In the genomic region with DNA sequence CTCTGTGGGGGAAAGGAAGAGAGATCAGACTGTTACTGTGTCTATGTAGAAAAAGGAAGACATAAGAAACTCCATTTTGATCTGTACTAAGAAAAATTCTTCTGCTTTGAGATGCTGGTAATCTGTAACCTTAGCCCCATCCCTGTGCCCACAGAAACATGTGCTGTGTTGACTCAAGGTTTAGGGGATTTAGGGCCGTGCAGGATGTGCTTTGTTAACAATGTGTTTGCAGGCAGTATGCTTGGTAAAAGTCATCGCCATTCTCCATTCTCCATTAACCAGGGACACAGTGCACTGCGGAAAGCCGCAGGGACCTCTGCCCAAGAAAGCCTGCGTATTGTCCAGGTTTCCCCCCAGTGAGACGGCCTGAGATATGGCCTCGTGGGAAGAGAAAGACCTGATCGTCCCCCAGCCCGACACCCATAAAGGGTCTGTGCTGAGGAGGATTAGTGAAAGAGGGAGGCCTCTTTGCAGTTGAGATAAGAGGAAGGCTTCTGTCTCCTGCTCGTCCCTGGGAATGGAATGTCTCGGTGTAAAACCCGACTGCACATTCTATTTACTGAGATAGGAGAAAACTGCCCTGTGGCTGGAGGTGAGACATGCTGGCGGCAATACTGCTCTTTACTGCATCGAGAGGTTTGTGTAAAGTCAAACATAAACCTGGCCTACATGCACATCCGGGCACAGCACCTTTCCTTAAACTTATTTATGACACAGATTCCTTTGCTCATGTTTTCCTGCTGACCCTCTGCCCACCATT, we compare ENCODE assay signal across 6 cellular contexts.
DNase-seq lines count a peak whose midpoint lies in the region; FAIRE-seq and TF ChIP-seq lines count a peak whose summit lies in the region.
"Not testable (repeated sequence)": the region's sequence is repeated elsewhere in the genome, so short reads cannot be mapped to it uniquely, and the experiment has no call there.

No MANE protein-coding gene starts in this region.

- intact Hi-C loops in kidney (cut with DNase I); spleen (cut with DNase I; ENCODE audit: low total_unique reads): not testable (repeated sequence)

- not testable (repeated sequence) for H3K9me3 ChIP-seq in endodermal cell (ENCODE audit: control insufficient read depth, low read length); kidney (ENCODE audit: control insufficient read depth in 1 of 2, low read length in 2 of 2); spleen

- not testable (repeated sequence) for FAIRE-seq in kidney (lab: Jason Lieb, UNC)

- TF ChIP-seq POLR2A in spleen (IDR thresholded peaks at IDR 0.05): not testable (repeated sequence)

- not testable (repeated sequence) for H3K36me3 Mint-ChIP-seq in endodermal cell (ENCODE audit: low read depth)

- not testable (repeated sequence) for TF ChIP-seq CTCF in C4-2B (conservative IDR thresholded peaks at IDR 0.05); VCaP (conservative IDR thresholded peaks at IDR 0.05); endodermal cell (conservative IDR thresholded peaks at IDR 0.05); kidney (IDR thresholded peaks at IDR 0.05; ENCODE audit: borderline replicate concordance, extremely low read depth, insufficient read depth); spleen (IDR thresholded peaks at IDR 0.05 in 8 of 11, conservative IDR thresholded peaks at IDR 0.05 in 3 of 11)

- not testable (repeated sequence) for H3K4me1 ChIP-seq in endodermal cell (ENCODE audit: control insufficient read depth, insufficient read depth, low read length); kidney (ENCODE audit: control insufficient read depth in 1 of 2, insufficient read depth in 1 of 2, low read depth in 1 of 2, low read length in 2 of 2); spleen

- H3K36me3 ChIP-seq in endodermal cell (ENCODE audit: control insufficient read depth, insufficient read depth, low read length); kidney (ENCODE audit: control insufficient read depth in 1 of 2, insufficient read depth in 2 of 2, low read length in 2 of 2); spleen: not testable (repeated sequence)

- not testable (repeated sequence) for H3K27me3 ChIP-seq in endodermal cell (ENCODE audit: control insufficient read depth, insufficient read depth, low read length, poor library complexity, severe bottlenecking); spleen (replicated peaks in 1 of 7)

- peak; percentile 35 for DNase-seq in DMS53 (lab: John Stamatoyannopoulos, UW)
- not testable (repeated sequence) for DNase-seq in endodermal cell
- peak; percentile 9 for DNase-seq in kidney
- peak; percentile 14 for DNase-seq in spleen

- H3K27ac ChIP-seq in C4-2B (peak overlapping the region; percentile 58), VCaP (peak overlapping the region; percentile 39)
- H3K27ac ChIP-seq in endodermal cell (ENCODE audit: low read depth, low read length); kidney (ENCODE audit: low read depth in 2 of 2, low read length in 2 of 2); spleen: not testable (repeated sequence)

- H3K27ac Mint-ChIP-seq in endodermal cell: peak overlapping the region; percentile 96

- not testable (repeated sequence) for H3K27me3 Mint-ChIP-seq in endodermal cell (ENCODE audit: insufficient read depth)

- 82 to 91% methylated on average over 4 to 14 of the region's 15 CpGs for WGBS in endodermal cell (ENCODE audit: insufficient coverage in 1 of 2, insufficient read length in 1 of 2), 2 experiments
- 79 to 86% (median 83%) methylated on average over 15 of the region's 15 CpGs for WGBS in spleen, 5 donors

- H3K4me3 ChIP-seq in endodermal cell (ENCODE audit: low read length); kidney (ENCODE audit: low read length in 2 of 2); spleen: not testable (repeated sequence)

- H3K4me3 Mint-ChIP-seq in endodermal cell: peak overlapping the region; percentile 24

- H3K9ac ChIP-seq in endodermal cell (ENCODE audit: extremely low read depth, low read length, poor library complexity, severe bottlenecking); kidney (ENCODE audit: low read length in 2 of 2): not testable (repeated sequence)

- peaks cover 53% of the 10 kb centered on the region for H3K9me3 Mint-ChIP-seq in endodermal cell

- not testable (repeated sequence) for H3K4me1 Mint-ChIP-seq in endodermal cell
